In genomic region chr16:51049678-51050378, GRCh38 we compare ENCODE assay signal across 24 cellular contexts.
DNase-seq lines count a peak whose midpoint lies in the region; ATAC-seq and TF ChIP-seq lines count a peak whose summit lies in the region.
"Had no signal": no experiment of that assay in that cellular context is flagged by ENCODE, and none has a peak within 500 bp of the region (broad histone marks: within the 10 kb centered on the region; RNA-seq: fewer than 3 reads in every experiment).

No MANE protein-coding gene starts in this region.

- no peaks in the 10 kb centered on the region for H3K36me3 ChIP-seq in OCI-LY7 (ENCODE audit: insufficient read depth, low read length)
- no peaks in the 10 kb centered on the region for H3K36me3 ChIP-seq in liver (ENCODE audit: control insufficient read depth in 4 of 4, insufficient read depth in 3 of 4, low read depth in 1 of 4, low read length in 3 of 4)
- no peaks in the 10 kb centered on the region for H3K36me3 ChIP-seq in gastroesophageal sphincter
- H3K36me3 ChIP-seq in MM.1S (replicated peaks; ENCODE audit: insufficient read depth, low read length): no peaks in the 10 kb centered on the region
- H3K36me3 ChIP-seq: lower lobe of right lung, sigmoid colon had no signal

- H3K9me3 ChIP-seq in OCI-LY7 (ENCODE audit: low read length) (no peaks in the 10 kb centered on the region), liver (ENCODE audit: control insufficient read depth in 4 of 4, low read length in 3 of 4) (no peaks in the 10 kb centered on the region), gastroesophageal sphincter (no peaks in the 10 kb centered on the region), MM.1S (replicated peaks; ENCODE audit: insufficient read depth, low read length) (no peaks in the 10 kb centered on the region)
- H3K9me3 ChIP-seq: lower lobe of right lung, sigmoid colon had no signal

- TF ChIP-seq RAD21 in liver (IDR thresholded peaks at IDR 0.05): peak; percentile 65 to 73

- TF ChIP-seq EP300 in gastroesophageal sphincter (IDR thresholded peaks at IDR 0.05): no peak

- H3K27ac ChIP-seq in OCI-LY7 (ENCODE audit: low read depth, low read length, poor library complexity, severe bottlenecking) (no peak overlapping the region), liver (ENCODE audit: low read depth in 1 of 2, low read length in 2 of 2) (peak overlapping the region; percentile 71 to 83), gastroesophageal sphincter (no peak overlapping the region), MM.1S (ENCODE audit: low read length) (no peak overlapping the region)
- H3K27ac ChIP-seq: HL-60, lower lobe of right lung, sigmoid colon had no signal

- H2AFZ ChIP-seq in OCI-LY7 (ENCODE audit: low read length) (no peak overlapping the region), MM.1S (ENCODE audit: low read length) (no peak overlapping the region)

- H3F3A ChIP-seq in MM.1S (ENCODE audit: insufficient read depth, low read length): no peaks in the 10 kb centered on the region

- H4K20me1 ChIP-seq in OCI-LY7 (ENCODE audit: insufficient read depth, low read length) (no peaks in the 10 kb centered on the region), MM.1S (ENCODE audit: insufficient read depth, low read length) (no peaks in the 10 kb centered on the region)

- POLR2A ChIA-PET in OCI-LY7 (lab: Charles Lee): no interaction called here

- BruUV-seq in OCI-LY7 (replicated peaks; lab: Mats Ljungman, UMichigan): no TSS peak

- TF ChIP-seq CTCF in OCI-LY7 (conservative IDR thresholded peaks at IDR 0.05; ENCODE audit: low read length) (peak; percentile 41), liver (IDR thresholded peaks at IDR 0.05; ENCODE audit: low read depth, low read length, missing input control) (peak; percentile 37), gastroesophageal sphincter (IDR thresholded peaks at IDR 0.05) (no peak), MM.1S (IDR thresholded peaks at IDR 0.05; ENCODE audit: low read length) (no peak)

- H3K79me2 ChIP-seq in OCI-LY7 (ENCODE audit: insufficient read depth, low read depth, low read length) (no peaks in the 10 kb centered on the region), MM.1S (ENCODE audit: low read length) (no peaks in the 10 kb centered on the region)

- ATAC-seq in gastroesophageal sphincter: no peak
- ATAC-seq: lower lobe of right lung; stimulated activated memory B cell treated with anti-CD40 and anti-IgM and Interleukin-4, amounts not matched to agents 10 μg/mL and 1 μg/mL and 100 μg/mL, for 72 hours had no signal

- CTCF ChIA-PET in OCI-LY7 (lab: Charles Lee; ENCODE audit: unreplicated experiment): no interaction called here

- intact Hi-C loops in OCI-LY7 (cut with micrococcal nuclease; ENCODE audit: unreplicated experiment): no loop called here

- peak; percentile 2 for DNase-seq in NCI-H146 (lab: John Stamatoyannopoulos, UW)
- no peak for DNase-seq in NCI-H146 treated with DMSO at 0.1 percent for 48 hours (lab: John Stamatoyannopoulos, UW; ENCODE audit: unreplicated experiment)
- no peak for DNase-seq in OCI-LY7 (ENCODE audit: low spot score)
- no peak for DNase-seq in GM19240 (ENCODE audit: insufficient read length, low spot score)
- no peak for DNase-seq in OCI-M1 (lab: John Stamatoyannopoulos, UW)
- no peak for DNase-seq in MM.1S
- DNase-seq: 8988T; activated CD4-positive, alpha-beta memory T cell treated with anti-CD3 and anti-CD28 coated beads, Interleukin-2, amount 10 ng/mL, durations not matched to agents 7 days and 5 days; activated CD8-positive, alpha-beta memory T cell treated with anti-CD3 and anti-CD28 coated beads, Interleukin-2, amount 50 U/mL, for 48 hours; activated naive CD4-positive, alpha-beta T cell treated with anti-CD3 and anti-CD28 coated beads, Interleukin-2, amount 10 ng/mL, durations not matched to agents 7 days and 5 days; CD4-positive, CD25-positive, alpha-beta regulatory T cell; HCEC 1CT; islet precursor cell; lower lobe of right lung; NCI-H1092; NCI-H1930; NCI-H524 treated with DMSO at 0.1 percent for 48 hours; sigmoid colon; stimulated activated CD4-positive, alpha-beta T cell treated with anti-CD3 and anti-CD28 coated beads, Interleukin-4, amount 100 ng/mL, for 4 hours; T-helper 1 cell had no signal

- H3K9me2 ChIP-seq in OCI-LY7 (ENCODE audit: insufficient read depth, low read length) (no peaks in the 10 kb centered on the region), MM.1S (replicated peaks; ENCODE audit: insufficient read depth, low read length) (no peaks in the 10 kb centered on the region)

- no peaks in the 10 kb centered on the region for H3K4me1 ChIP-seq in OCI-LY7 (ENCODE audit: insufficient read depth, low read length, poor library complexity, severe bottlenecking)
- peaks cover 2 to 32% (median 26%) of the 10 kb centered on the region in 4 donors for H3K4me1 ChIP-seq in liver (ENCODE audit: control insufficient read depth in 4 of 4, insufficient read depth in 4 of 4, low read length in 3 of 4)
- no peaks in the 10 kb centered on the region for H3K4me1 ChIP-seq in gastroesophageal sphincter
- no peaks in the 10 kb centered on the region for H3K4me1 ChIP-seq in MM.1S (ENCODE audit: low read length)
- H3K4me1 ChIP-seq: lower lobe of right lung, sigmoid colon had no signal

- H3K27me3 ChIP-seq in liver (ENCODE audit: control insufficient read depth in 4 of 4, insufficient read depth in 4 of 4, low read length in 3 of 4): no peaks in the 10 kb centered on the region
- peaks cover 15% of the 10 kb centered on the region for H3K27me3 ChIP-seq in gastroesophageal sphincter
- H3K27me3 ChIP-seq in MM.1S (replicated peaks; ENCODE audit: insufficient read depth, low read length): no peaks in the 10 kb centered on the region
- H3K27me3 ChIP-seq: sigmoid colon had no signal

- no peak for TF ChIP-seq POLR2A in gastroesophageal sphincter (IDR thresholded peaks at IDR 0.05)

- H3K4me3 ChIP-seq in OCI-LY7 (ENCODE audit: low read depth, low read length, poor library complexity, severe bottlenecking) (no peak overlapping the region), liver (ENCODE audit: low read depth in 1 of 3, low read length in 3 of 3) (no peak overlapping the region), gastroesophageal sphincter (no peak overlapping the region), MM.1S (ENCODE audit: low read length) (no peak overlapping the region)
- H3K4me3 ChIP-seq: lower lobe of right lung, sigmoid colon had no signal

- WGBS in liver: 38% methylated on average over 3 of the region's 3 CpGs
- WGBS in gastroesophageal sphincter (ENCODE audit: low coverage in 1 of 2), 2 donors: 78 to 81% methylated on average over 3 of the region's 3 CpGs

- no peak overlapping the region for H3K4me2 ChIP-seq in OCI-LY7 (ENCODE audit: low read length)
- no peak overlapping the region for H3K4me2 ChIP-seq in MM.1S (ENCODE audit: low read depth, low read length)

- H3K9ac ChIP-seq in liver (ENCODE audit: low read depth in 1 of 2, low read length in 2 of 2): no peak overlapping the region
- H3K9ac ChIP-seq in MM.1S (ENCODE audit: low read length): no peak overlapping the region

TF ChIP-seq in liver, 16 proteins besides CTCF, POLR2A, EP300 and RAD21:
- TF ChIP-seq ATF3 (IDR thresholded peaks at IDR 0.05): no peak
- no peak for TF ChIP-seq SP1 (IDR thresholded peaks at IDR 0.05)
- no peak for TF ChIP-seq MAX (IDR thresholded peaks at IDR 0.05)
- TF ChIP-seq JUND (IDR thresholded peaks at IDR 0.05): no peak
- no peak for TF ChIP-seq GABPA (IDR thresholded peaks at IDR 0.05 in 1 of 2, conservative IDR thresholded peaks at IDR 0.05 in 1 of 2)
- TF ChIP-seq REST (IDR thresholded peaks at IDR 0.05): no peak
- TF ChIP-seq RXRA (IDR thresholded peaks at IDR 0.05): no peak
- no peak for TF ChIP-seq FOXA2 (IDR thresholded peaks at IDR 0.05)
- TF ChIP-seq TAF1 (conservative IDR thresholded peaks at IDR 0.05): no peak
- TF ChIP-seq NR2F2 (IDR thresholded peaks at IDR 0.05): no peak
- no peak for TF ChIP-seq HNF4A (conservative IDR thresholded peaks at IDR 0.05)
- TF ChIP-seq HNF4G (IDR thresholded peaks at IDR 0.05): no peak
- no peak for TF ChIP-seq EGR1 (IDR thresholded peaks at IDR 0.05; ENCODE audit: low read depth in 2 of 2)
- no peak for TF ChIP-seq FOXA1 (IDR thresholded peaks at IDR 0.05)

Comparison
In these comparisons a context has a peak if more than half of its experiments do, and no peak if none do; other contexts are left out.
1. H3K27ac ChIP-seq: peak in liver (2 of 2); none in OCI-LY7 (single experiment), gastroesophageal sphincter (0 of 4) and MM.1S (single experiment).
2. CTCF ChIP-seq: peak in OCI-LY7 (single experiment) and liver (single experiment); none in gastroesophageal sphincter (0 of 4) and MM.1S (single experiment).